Comparison of ENCODE assay signal across 8 cellular contexts in the genomic region with DNA sequence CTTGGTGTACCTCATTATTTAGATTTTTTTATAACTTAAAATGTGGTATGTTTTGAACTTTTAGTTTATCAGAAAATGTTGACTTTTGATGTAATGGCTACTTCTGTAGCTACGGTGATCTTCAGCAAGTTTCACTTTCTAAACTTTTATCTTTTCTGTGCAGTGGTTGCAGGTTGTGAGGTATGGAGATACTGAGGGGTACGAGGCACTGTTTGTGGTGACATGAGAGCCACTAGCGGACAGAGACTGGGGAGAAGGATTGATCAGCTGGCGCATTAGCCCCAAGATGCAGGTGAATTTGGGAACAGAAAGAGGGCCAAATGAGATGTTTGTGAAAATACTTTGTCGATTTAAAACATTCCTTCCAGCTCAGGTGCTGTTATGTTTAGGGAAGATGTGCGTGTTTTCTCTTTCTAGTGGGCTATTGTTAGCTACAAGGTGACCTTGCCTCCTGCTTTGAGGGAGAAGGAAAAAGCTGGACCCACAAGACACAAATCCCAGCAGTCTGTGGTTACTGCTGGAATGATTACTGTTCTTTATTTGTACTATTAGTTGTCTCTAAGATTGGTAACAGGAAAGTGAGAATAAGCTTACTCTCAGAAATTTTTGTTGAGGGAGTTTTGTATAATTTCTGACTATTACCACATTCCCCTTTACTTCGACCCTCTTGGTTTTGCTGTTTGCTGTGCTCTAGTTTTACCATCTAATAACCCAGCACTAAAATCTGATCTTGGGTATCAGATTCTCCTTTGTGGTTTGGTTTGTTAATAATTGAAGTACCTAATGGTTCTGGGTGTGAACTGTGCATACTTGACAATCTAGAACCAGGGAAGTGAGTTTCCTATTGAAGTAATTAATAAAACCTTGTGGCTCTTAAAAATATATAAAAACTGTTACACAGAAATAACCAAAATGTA.
DNase-seq lines count a peak whose midpoint lies in the region; ATAC-seq and TF ChIP-seq lines count a peak whose summit lies in the region.

No MANE protein-coding gene starts in this region.

- WGBS in tibial nerve, 2 donors, result 71 to 75% methylated on average over 7 of the region's 7 CpGs

- no peaks in the 10 kb centered on the region for H3K36me3 ChIP-seq in effector memory CD4-positive, alpha-beta T cell (ENCODE audit: control insufficient read depth, insufficient read depth, low read length)
- no peaks in the 10 kb centered on the region for H3K36me3 ChIP-seq in tibial nerve
- no peaks in the 10 kb centered on the region for H3K36me3 ChIP-seq in HAP-1 (replicated peaks)

- H3K4me3 ChIP-seq in effector memory CD4-positive, alpha-beta T cell (ENCODE audit: insufficient read depth, low read depth, low read length, poor library complexity, severe bottlenecking), result peak overlapping the region; percentile 51
- H3K4me3 ChIP-seq in tibial nerve (peak overlapping the region in 1 of 4 donors; percentile 8), HAP-1 (no peak overlapping the region)

- H3K9me3 ChIP-seq in effector memory CD4-positive, alpha-beta T cell (ENCODE audit: control insufficient read depth, low read length), result no peaks in the 10 kb centered on the region
- no peaks in the 10 kb centered on the region for H3K9me3 ChIP-seq in tibial nerve
- no peaks in the 10 kb centered on the region for H3K9me3 ChIP-seq in HAP-1

- H3K27me3 ChIP-seq in effector memory CD4-positive, alpha-beta T cell (replicated peaks; ENCODE audit: control insufficient read depth, insufficient read depth, low read length, poor library complexity, severe bottlenecking), result no peaks in the 10 kb centered on the region
- H3K27me3 ChIP-seq in tibial nerve (no peaks in the 10 kb centered on the region), HAP-1 (ENCODE audit: low read depth) (no peaks in the 10 kb centered on the region)

- peak; percentile 57 for ATAC-seq in HG03521 (IDR thresholded peaks at IDR 0.05; ENCODE audit: unreplicated experiment)

- no peak for DNase-seq in activated naive CD4-positive, alpha-beta T cell treated with anti-CD3 and anti-CD28 coated beads, Interleukin-2, amount 50 U/mL, for 16 hours
- no peak for DNase-seq in effector memory CD4-positive, alpha-beta T cell
- no peak for DNase-seq in tibial nerve (ENCODE audit: low spot score in 2 of 2)
- DNase-seq in occipital lobe (lab: John Stamatoyannopoulos, UW), result no peak
- no peak for DNase-seq in HAP-1 (ENCODE audit: low spot score in 2 of 2)
- DNase-seq in substantia nigra (lab: John Stamatoyannopoulos, UW), result no peak

- peaks cover 3% of the 10 kb centered on the region for H3K36me3 Mint-ChIP-seq in activated naive CD4-positive, alpha-beta T cell treated with anti-CD3 and anti-CD28 coated beads, Interleukin-2, amount 50 U/mL, for 24 hours

- H3K27me3 Mint-ChIP-seq in activated naive CD4-positive, alpha-beta T cell treated with anti-CD3 and anti-CD28 coated beads, Interleukin-2, amount 50 U/mL, for 24 hours, result no peaks in the 10 kb centered on the region

- H3K4me3 Mint-ChIP-seq in activated naive CD4-positive, alpha-beta T cell treated with anti-CD3 and anti-CD28 coated beads, Interleukin-2, amount 50 U/mL, for 24 hours, result peak overlapping the region; percentile 86

- TF ChIP-seq POLR2A in tibial nerve (IDR thresholded peaks at IDR 0.05), result no peak

- in situ Hi-C loops in HAP-1 (cut with MboI; ENCODE audit: low sequenced_read_pairs), result no loop called here

- H3K27ac ChIP-seq in effector memory CD4-positive, alpha-beta T cell (ENCODE audit: insufficient read depth, low read length, poor library complexity, severe bottlenecking), result peak overlapping the region; percentile 68
- H3K27ac ChIP-seq in tibial nerve, result peak overlapping the region in 3 of 4 donors; percentile 7 to 65 (median 36)
- H3K27ac ChIP-seq in substantia nigra (ENCODE audit: low read depth, low read length, poor library complexity, severe bottlenecking), result no peak overlapping the region

- peaks cover 38% of the 10 kb centered on the region for H3K4me1 ChIP-seq in effector memory CD4-positive, alpha-beta T cell (ENCODE audit: control insufficient read depth, insufficient read depth, low read length, poor library complexity, severe bottlenecking)
- H3K4me1 ChIP-seq in tibial nerve (peaks cover 0 to 54% (median 15%) of the 10 kb centered on the region in 4 donors), HAP-1 (peaks cover 5% of the 10 kb centered on the region)

- no peak for TF ChIP-seq EP300 in tibial nerve (IDR thresholded peaks at IDR 0.05)

- peak overlapping the region; percentile 96 for H3K27ac Mint-ChIP-seq in activated naive CD4-positive, alpha-beta T cell treated with anti-CD3 and anti-CD28 coated beads, Interleukin-2, amount 50 U/mL, for 24 hours

- TF ChIP-seq CTCF in tibial nerve (IDR thresholded peaks at IDR 0.05), result no peak

- H3K9me3 Mint-ChIP-seq in activated naive CD4-positive, alpha-beta T cell treated with anti-CD3 and anti-CD28 coated beads, Interleukin-2, amount 50 U/mL, for 24 hours, result no peaks in the 10 kb centered on the region

- peaks cover 82% of the 10 kb centered on the region for H3K4me1 Mint-ChIP-seq in activated naive CD4-positive, alpha-beta T cell treated with anti-CD3 and anti-CD28 coated beads, Interleukin-2, amount 50 U/mL, for 24 hours
